1 cellular context compared by ENCODE assay signal in the genomic region with DNA sequence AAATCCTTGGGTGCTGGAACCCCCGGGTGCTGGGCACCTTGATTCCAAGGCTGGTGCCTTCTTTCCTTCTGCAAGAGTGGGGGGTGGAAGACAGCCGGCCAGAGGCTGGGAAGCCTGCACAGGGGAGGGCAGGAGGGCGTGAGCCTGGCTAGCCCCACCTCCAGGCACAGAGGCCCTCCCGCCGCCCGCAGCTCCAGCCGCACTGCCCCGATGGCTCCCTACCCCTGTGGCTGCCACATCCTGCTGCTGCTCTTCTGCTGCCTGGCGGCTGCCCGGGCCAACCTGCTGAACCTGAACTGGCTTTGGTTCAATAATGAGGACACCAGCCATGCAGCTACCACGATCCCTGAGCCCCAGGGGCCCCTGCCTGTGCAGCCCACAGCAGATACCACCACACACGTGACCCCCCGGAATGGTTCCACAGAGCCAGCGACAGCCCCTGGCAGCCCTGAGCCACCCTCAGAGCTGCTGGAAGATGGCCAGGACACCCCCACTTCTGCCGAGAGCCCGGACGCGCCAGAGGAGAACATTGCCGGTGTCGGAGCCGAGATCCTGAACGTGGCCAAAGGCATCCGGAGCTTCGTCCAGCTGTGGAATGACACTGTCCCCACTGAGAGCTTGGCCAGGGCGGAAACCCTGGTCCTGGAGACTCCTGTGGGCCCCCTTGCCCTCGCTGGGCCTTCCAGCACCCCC.
TF ChIP-seq lines count a peak whose summit lies in the region.

No MANE protein-coding gene starts in this region.

TF ChIP-seq in WTC11, 78 proteins besides CTCF, POLR2A, EP300 and RAD21 (continued from another document):
- TF ChIP-seq, protein P1, sequence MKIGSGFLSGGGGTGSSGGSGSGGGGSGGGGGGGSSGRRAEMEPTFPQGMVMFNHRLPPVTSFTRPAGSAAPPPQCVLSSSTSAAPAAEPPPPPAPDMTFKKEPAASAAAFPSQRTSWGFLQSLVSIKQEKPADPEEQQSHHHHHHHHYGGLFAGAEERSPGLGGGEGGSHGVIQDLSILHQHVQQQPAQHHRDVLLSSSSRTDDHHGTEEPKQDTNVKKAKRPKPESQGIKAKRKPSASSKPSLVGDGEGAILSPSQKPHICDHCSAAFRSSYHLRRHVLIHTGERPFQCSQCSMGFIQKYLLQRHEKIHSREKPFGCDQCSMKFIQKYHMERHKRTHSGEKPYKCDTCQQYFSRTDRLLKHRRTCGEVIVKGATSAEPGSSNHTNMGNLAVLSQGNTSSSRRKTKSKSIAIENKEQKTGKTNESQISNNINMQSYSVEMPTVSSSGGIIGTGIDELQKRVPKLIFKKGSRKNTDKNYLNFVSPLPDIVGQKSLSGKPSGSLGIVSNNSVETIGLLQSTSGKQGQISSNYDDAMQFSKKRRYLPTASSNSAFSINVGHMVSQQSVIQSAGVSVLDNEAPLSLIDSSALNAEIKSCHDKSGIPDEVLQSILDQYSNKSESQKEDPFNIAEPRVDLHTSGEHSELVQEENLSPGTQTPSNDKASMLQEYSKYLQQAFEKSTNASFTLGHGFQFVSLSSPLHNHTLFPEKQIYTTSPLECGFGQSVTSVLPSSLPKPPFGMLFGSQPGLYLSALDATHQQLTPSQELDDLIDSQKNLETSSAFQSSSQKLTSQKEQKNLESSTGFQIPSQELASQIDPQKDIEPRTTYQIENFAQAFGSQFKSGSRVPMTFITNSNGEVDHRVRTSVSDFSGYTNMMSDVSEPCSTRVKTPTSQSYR (CRISPR knock-in tag; IDR thresholded peaks at IDR 0.05), result no peak
- no peak for TF ChIP-seq ZNF671 (CRISPR knock-in tag; IDR thresholded peaks at IDR 0.05)
- TF ChIP-seq, protein P2, sequence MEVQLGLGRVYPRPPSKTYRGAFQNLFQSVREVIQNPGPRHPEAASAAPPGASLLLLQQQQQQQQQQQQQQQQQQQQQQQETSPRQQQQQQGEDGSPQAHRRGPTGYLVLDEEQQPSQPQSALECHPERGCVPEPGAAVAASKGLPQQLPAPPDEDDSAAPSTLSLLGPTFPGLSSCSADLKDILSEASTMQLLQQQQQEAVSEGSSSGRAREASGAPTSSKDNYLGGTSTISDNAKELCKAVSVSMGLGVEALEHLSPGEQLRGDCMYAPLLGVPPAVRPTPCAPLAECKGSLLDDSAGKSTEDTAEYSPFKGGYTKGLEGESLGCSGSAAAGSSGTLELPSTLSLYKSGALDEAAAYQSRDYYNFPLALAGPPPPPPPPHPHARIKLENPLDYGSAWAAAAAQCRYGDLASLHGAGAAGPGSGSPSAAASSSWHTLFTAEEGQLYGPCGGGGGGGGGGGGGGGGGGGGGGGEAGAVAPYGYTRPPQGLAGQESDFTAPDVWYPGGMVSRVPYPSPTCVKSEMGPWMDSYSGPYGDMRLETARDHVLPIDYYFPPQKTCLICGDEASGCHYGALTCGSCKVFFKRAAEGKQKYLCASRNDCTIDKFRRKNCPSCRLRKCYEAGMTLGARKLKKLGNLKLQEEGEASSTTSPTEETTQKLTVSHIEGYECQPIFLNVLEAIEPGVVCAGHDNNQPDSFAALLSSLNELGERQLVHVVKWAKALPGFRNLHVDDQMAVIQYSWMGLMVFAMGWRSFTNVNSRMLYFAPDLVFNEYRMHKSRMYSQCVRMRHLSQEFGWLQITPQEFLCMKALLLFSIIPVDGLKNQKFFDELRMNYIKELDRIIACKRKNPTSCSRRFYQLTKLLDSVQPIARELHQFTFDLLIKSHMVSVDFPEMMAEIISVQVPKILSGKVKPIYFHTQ (CRISPR knock-in tag; IDR thresholded peaks at IDR 0.05), result no peak
- TF ChIP-seq ZNF317 (CRISPR knock-in tag; IDR thresholded peaks at IDR 0.05; ENCODE audit: borderline replicate concordance, low read depth), result no peak
- no peak for TF ChIP-seq ZNF396 (CRISPR knock-in tag; IDR thresholded peaks at IDR 0.05; ENCODE audit: borderline replicate concordance)
- TF ChIP-seq HMGA2 (CRISPR knock-in tag; IDR thresholded peaks at IDR 0.05), result no peak
- no peak for TF ChIP-seq MYBL2 (CRISPR knock-in tag; IDR thresholded peaks at IDR 0.05)
- TF ChIP-seq, protein P3, sequence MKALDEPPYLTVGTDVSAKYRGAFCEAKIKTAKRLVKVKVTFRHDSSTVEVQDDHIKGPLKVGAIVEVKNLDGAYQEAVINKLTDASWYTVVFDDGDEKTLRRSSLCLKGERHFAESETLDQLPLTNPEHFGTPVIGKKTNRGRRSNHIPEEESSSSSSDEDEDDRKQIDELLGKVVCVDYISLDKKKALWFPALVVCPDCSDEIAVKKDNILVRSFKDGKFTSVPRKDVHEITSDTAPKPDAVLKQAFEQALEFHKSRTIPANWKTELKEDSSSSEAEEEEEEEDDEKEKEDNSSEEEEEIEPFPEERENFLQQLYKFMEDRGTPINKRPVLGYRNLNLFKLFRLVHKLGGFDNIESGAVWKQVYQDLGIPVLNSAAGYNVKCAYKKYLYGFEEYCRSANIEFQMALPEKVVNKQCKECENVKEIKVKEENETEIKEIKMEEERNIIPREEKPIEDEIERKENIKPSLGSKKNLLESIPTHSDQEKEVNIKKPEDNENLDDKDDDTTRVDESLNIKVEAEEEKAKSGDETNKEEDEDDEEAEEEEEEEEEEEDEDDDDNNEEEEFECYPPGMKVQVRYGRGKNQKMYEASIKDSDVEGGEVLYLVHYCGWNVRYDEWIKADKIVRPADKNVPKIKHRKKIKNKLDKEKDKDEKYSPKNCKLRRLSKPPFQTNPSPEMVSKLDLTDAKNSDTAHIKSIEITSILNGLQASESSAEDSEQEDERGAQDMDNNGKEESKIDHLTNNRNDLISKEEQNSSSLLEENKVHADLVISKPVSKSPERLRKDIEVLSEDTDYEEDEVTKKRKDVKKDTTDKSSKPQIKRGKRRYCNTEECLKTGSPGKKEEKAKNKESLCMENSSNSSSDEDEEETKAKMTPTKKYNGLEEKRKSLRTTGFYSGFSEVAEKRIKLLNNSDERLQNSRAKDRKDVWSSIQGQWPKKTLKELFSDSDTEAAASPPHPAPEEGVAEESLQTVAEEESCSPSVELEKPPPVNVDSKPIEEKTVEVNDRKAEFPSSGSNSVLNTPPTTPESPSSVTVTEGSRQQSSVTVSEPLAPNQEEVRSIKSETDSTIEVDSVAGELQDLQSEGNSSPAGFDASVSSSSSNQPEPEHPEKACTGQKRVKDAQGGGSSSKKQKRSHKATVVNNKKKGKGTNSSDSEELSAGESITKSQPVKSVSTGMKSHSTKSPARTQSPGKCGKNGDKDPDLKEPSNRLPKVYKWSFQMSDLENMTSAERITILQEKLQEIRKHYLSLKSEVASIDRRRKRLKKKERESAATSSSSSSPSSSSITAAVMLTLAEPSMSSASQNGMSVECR (CRISPR knock-in tag; IDR thresholded peaks at IDR 0.05; ENCODE audit: borderline replicate concordance), result no peak
- TF ChIP-seq NR1H2 (CRISPR knock-in tag; IDR thresholded peaks at IDR 0.05), result no peak
